Comparison of ENCODE assay signal across 19 cellular contexts in genomic region chr20:53734006-53734688, GRCh38.
A peak's percentile ranks its signal among the peaks of the same experiment; 100 is the strongest.
DNase-seq lines count a peak whose midpoint lies in the region; ATAC-seq, FAIRE-seq and TF ChIP-seq lines count a peak whose summit lies in the region.
"Had no signal": no experiment of that assay in that cellular context is flagged by ENCODE, and none has a peak within 500 bp of the region (broad histone marks: within the 10 kb centered on the region; RNA-seq: fewer than 3 reads in every experiment).

No MANE protein-coding gene starts in this region.

- H2BK120ac ChIP-seq in mesenchymal stem cell (ENCODE audit: low read depth, low read length), result peak overlapping the region; percentile 2

- no peak for TF ChIP-seq EP300 in HepG2 (IDR thresholded peaks at IDR 0.05; ENCODE audit: low read depth in 2 of 2, low read length in 2 of 2)
- TF ChIP-seq EP300 in HepG2 (CRISPR knock-in tag; IDR thresholded peaks at IDR 0.05; ENCODE audit: borderline replicate concordance), result no peak

- no peaks in the 10 kb centered on the region for H3K79me1 ChIP-seq in mesenchymal stem cell (replicated peaks; ENCODE audit: low read length, poor library complexity, severe bottlenecking)

- CTCF ChIA-PET in HepG2 (lab: Yijun Ruan, JAX; ENCODE audit: low intra/inter-chr PET ratio, low total read pairs) (no interaction called here), activated B cell treated with CpG ODN at 0.5 μM for 24 hours (lab: Charles Lee) (no interaction called here)

- no peak overlapping the region for H2BK15ac ChIP-seq in mesenchymal stem cell (ENCODE audit: low read depth, poor library complexity, severe bottlenecking)

- no TSS peak for BruUV-seq in HepG2 (replicated peaks; lab: Mats Ljungman, UMichigan)

- FAIRE-seq in HepG2 (lab: Jason Lieb, UNC), result no peak

- H3K4me1 ChIP-seq in HepG2 (ENCODE audit: insufficient read depth, low read length) (peaks cover 62% of the 10 kb centered on the region), right lobe of liver (peaks cover 0 to 20% (median 1%) of the 10 kb centered on the region in 4 donors), mesenchymal stem cell (ENCODE audit: control insufficient read depth, insufficient read depth, low read depth, low read length) (peaks cover 9% of the 10 kb centered on the region), vagina (peaks cover 32% of the 10 kb centered on the region)
- H3K4me1 ChIP-seq: ascending aorta had no signal

- H3K36me3 ChIP-seq in HepG2 (replicated peaks in 1 of 2; ENCODE audit: control insufficient read depth in 1 of 2, insufficient read depth in 2 of 2, low read length in 2 of 2) (no peaks in the 10 kb centered on the region), right lobe of liver (no peaks in the 10 kb centered on the region), mesenchymal stem cell (ENCODE audit: control insufficient read depth in 1 of 2, insufficient read depth in 2 of 2, low read depth in 1 of 2, low read length in 2 of 2) (no peaks in the 10 kb centered on the region), vagina (no peaks in the 10 kb centered on the region)
- H3K36me3 ChIP-seq: ascending aorta had no signal

- H3K4me1 Mint-ChIP-seq in activated B cell treated with CpG ODN at 0.5 μM for 24 hours, result peaks cover 66% of the 10 kb centered on the region

- H2BK5ac ChIP-seq in mesenchymal stem cell (ENCODE audit: low read depth, low read length, poor library complexity, severe bottlenecking), result no peak overlapping the region

- peak overlapping the region in 1 of 2 experiments; percentile 66 for H3K18ac ChIP-seq in mesenchymal stem cell (ENCODE audit: low read depth in 1 of 2, low read length in 2 of 2)

- H3K27me3 ChIP-seq in HepG2 (ENCODE audit: control insufficient read depth in 1 of 2, insufficient read depth in 2 of 2, low read length in 2 of 2), result no peaks in the 10 kb centered on the region; a peak in 1 of 5 replicates
- no peaks in the 10 kb centered on the region for H3K27me3 ChIP-seq in right lobe of liver
- no peaks in the 10 kb centered on the region for H3K27me3 ChIP-seq in mesenchymal stem cell (ENCODE audit: control insufficient read depth in 1 of 2, insufficient read depth in 1 of 2, low read length in 2 of 2)
- no peaks in the 10 kb centered on the region for H3K27me3 ChIP-seq in vagina
- H3K27me3 ChIP-seq: ascending aorta had no signal

- H2AFZ ChIP-seq in HepG2 (ENCODE audit: low read length) (peak overlapping the region; percentile 42), mesenchymal stem cell (ENCODE audit: low read depth, low read length) (no peak overlapping the region)

- H3K4me3 ChIP-seq in HepG2 (replicated peaks in 1 of 3; ENCODE audit: insufficient read depth in 1 of 3, low read depth in 2 of 3, low read length in 3 of 3) (no peak overlapping the region), right lobe of liver (no peak overlapping the region), mesenchymal stem cell (ENCODE audit: insufficient read depth in 1 of 2, low read depth in 1 of 2, low read length in 2 of 2) (no peak overlapping the region), vagina (no peak overlapping the region)
- H3K4me3 ChIP-seq: ascending aorta, SK-N-MC had no signal

- H2BK12ac ChIP-seq in mesenchymal stem cell (ENCODE audit: low read length in 2 of 2), result peak overlapping the region; percentile 55 to 93

- H3K4me3 Mint-ChIP-seq in activated B cell treated with CpG ODN at 0.5 μM for 24 hours, result no peak overlapping the region
- H3K4me3 Mint-ChIP-seq: stimulated activated naive CD8-positive, alpha-beta T cell treated with anti-CD3 and anti-CD28 coated beads, Interleukin-15, amount 100 ng/mL, for 72 hours had no signal

- peak overlapping the region; percentile 1 for H3K27ac Mint-ChIP-seq in activated B cell treated with CpG ODN at 0.5 μM for 24 hours
- H3K27ac Mint-ChIP-seq: stimulated activated naive CD8-positive, alpha-beta T cell treated with anti-CD3 and anti-CD28 coated beads, Interleukin-15, amount 100 ng/mL, for 72 hours had no signal

- H3K14ac ChIP-seq in mesenchymal stem cell (ENCODE audit: low read length in 2 of 2), result no peak overlapping the region

- H3K9ac ChIP-seq in HepG2 (ENCODE audit: insufficient read depth, low read depth, low read length), result no peak overlapping the region
- H3K9ac ChIP-seq in mesenchymal stem cell (ENCODE audit: low read length), result no peak overlapping the region

- H3K27me3 Mint-ChIP-seq in activated B cell treated with CpG ODN at 0.5 μM for 24 hours, result no peaks in the 10 kb centered on the region
- H3K27me3 Mint-ChIP-seq: stimulated activated naive CD8-positive, alpha-beta T cell treated with anti-CD3 and anti-CD28 coated beads, Interleukin-15, amount 100 ng/mL, for 72 hours had no signal

- POLR2A ChIA-PET in HepG2 (lab: Yijun Ruan, JAX) (no interaction called here), activated B cell treated with CpG ODN at 0.5 μM for 24 hours (lab: Charles Lee) (interaction anchor here (0.5 to 0.7 kb wide), 2 partner anchors 14 to 173 kb away, joined by 3 read pairs; no protein-coding TSS in a partner anchor)

- DNase-seq in HepG2 (ENCODE audit: low spot score) (no peak), right lobe of liver (no peak), activated B cell treated with CpG ODN at 0.5 μM for 24 hours (no peak), mesenchymal stem cell (no peak), vagina (ENCODE audit: extremely low spot score in 2 of 2) (no peak), mesenteric fat pad (ENCODE audit: low spot score) (no peak), NCI-H2029 treated with DMSO at 0.1 percent for 48 hours (lab: John Stamatoyannopoulos, UW) (no peak)
- DNase-seq in activated CD4-positive, alpha-beta T cell treated with anti-CD3 and anti-CD28 coated beads, Interleukin-2, amount 50 U/mL, for 4 hours, result no peak
- DNase-seq: ACHN; activated CD4-positive, alpha-beta T cell treated with anti-CD3 and anti-CD28 coated beads for 48 hours; activated naive CD4-positive, alpha-beta T cell; cortex of kidney; EL; left ventricle myocardium superior; NCI-H2081; NCI-H524 treated with DMSO at 0.1 percent for 48 hours; stimulated activated naive CD8-positive, alpha-beta T cell treated with anti-CD3 and anti-CD28 coated beads, Interleukin-15, amount 100 ng/mL, for 72 hours had no signal

- WGBS in HepG2 (ENCODE audit: low lambda C conversion rate), result 53% methylated on average over 7 of the region's 7 CpGs
- 89% methylated on average over 7 of the region's 7 CpGs for WGBS in right lobe of liver (ENCODE audit: insufficient coverage, low coverage, low lambda C conversion rate, missing lambda C conversion rate)
- 94% methylated on average over 7 of the region's 7 CpGs for WGBS in mesenchymal stem cell

- H3K9me3 ChIP-seq in HepG2 (ENCODE audit: low read length) (no peaks in the 10 kb centered on the region), right lobe of liver (no peaks in the 10 kb centered on the region), mesenchymal stem cell (ENCODE audit: control insufficient read depth, low read length) (no peaks in the 10 kb centered on the region), vagina (no peaks in the 10 kb centered on the region)
- H3K9me3 ChIP-seq: ascending aorta had no signal

- TF ChIP-seq CTCF in HepG2 (CRISPR knock-in tag; IDR thresholded peaks at IDR 0.05), result peak; percentile 44
- TF ChIP-seq CTCF in right lobe of liver (IDR thresholded peaks at IDR 0.05), result no peak
- TF ChIP-seq CTCF in activated B cell treated with CpG ODN at 0.5 μM for 24 hours (IDR thresholded peaks at IDR 0.05), result no peak
- no peak for TF ChIP-seq CTCF in vagina (IDR thresholded peaks at IDR 0.05)

- TF ChIP-seq RAD21 in HepG2 (CRISPR knock-in tag; IDR thresholded peaks at IDR 0.05), result no peak

- H3K4ac ChIP-seq in mesenchymal stem cell (ENCODE audit: low read depth in 1 of 2, low read length in 2 of 2), result no peak overlapping the region

- no peaks in the 10 kb centered on the region for H3K79me2 ChIP-seq in HepG2 (ENCODE audit: insufficient read depth, low read length)

- H4K20me1 ChIP-seq in HepG2 (ENCODE audit: insufficient read depth, low read length), result no peaks in the 10 kb centered on the region

- H4K91ac ChIP-seq in mesenchymal stem cell (ENCODE audit: low read length), result peak overlapping the region; percentile 6

- H3K23ac ChIP-seq in mesenchymal stem cell (ENCODE audit: low read length in 2 of 2), result no peak overlapping the region

- no peak overlapping the region for H3K27ac ChIP-seq in HepG2 (ENCODE audit: extremely low read length, insufficient read depth, low read length)
- no peak overlapping the region for H3K27ac ChIP-seq in right lobe of liver
- H3K27ac ChIP-seq in mesenchymal stem cell (ENCODE audit: low read length, poor library complexity, severe bottlenecking), result no peak overlapping the region
- no peak overlapping the region for H3K27ac ChIP-seq in vagina
- H3K27ac ChIP-seq: ascending aorta, SK-N-MC had no signal

- no peak for TF ChIP-seq POLR2A in HepG2 (IDR thresholded peaks at IDR 0.05; ENCODE audit: insufficient read depth in 1 of 2, low read depth in 2 of 2, low read length in 2 of 2)
- no peak for TF ChIP-seq POLR2A in right lobe of liver (IDR thresholded peaks at IDR 0.05)
- no peak for TF ChIP-seq POLR2A in vagina (IDR thresholded peaks at IDR 0.05)

- H2AK5ac ChIP-seq in mesenchymal stem cell (ENCODE audit: low read length, severe bottlenecking), result no peak overlapping the region

- H3K36me3 Mint-ChIP-seq in activated B cell treated with CpG ODN at 0.5 μM for 24 hours (ENCODE audit: low read depth), result no peaks in the 10 kb centered on the region

- no peak for ATAC-seq in HepG2
- ATAC-seq in right lobe of liver, result no peak
- no peak for ATAC-seq in activated B cell treated with CpG ODN at 0.5 μM for 24 hours (ENCODE audit: low read depth)
- ATAC-seq: left ventricle myocardium superior; stimulated activated naive CD8-positive, alpha-beta T cell treated with anti-CD3 and anti-CD28 coated beads, Interleukin-15, amount 100 ng/mL, for 72 hours had no signal

- H3K4me2 ChIP-seq in HepG2 (ENCODE audit: low read depth, low read length), result no peak overlapping the region
- no peak overlapping the region for H3K4me2 ChIP-seq in mesenchymal stem cell (ENCODE audit: low read length, poor library complexity, severe bottlenecking)

- in situ Hi-C loops in HepG2 (cut with HindIII; ENCODE audit: extremely low pct_ligation_motif_present, low pct_unique_long_range_greater_than_20kb), result no loop called here

- intact Hi-C loops in HepG2 (cut with micrococcal nuclease; ENCODE audit: unreplicated experiment) (no loop called here), right lobe of liver (cut with DNase I) (no loop called here), activated B cell treated with CpG ODN at 0.5 μM for 24 hours (cut with micrococcal nuclease) (no loop called here), vagina (cut with DNase I) (no loop called here)

- H4K8ac ChIP-seq in mesenchymal stem cell (ENCODE audit: low read length), result no peak overlapping the region

- H3K9me3 Mint-ChIP-seq in activated B cell treated with CpG ODN at 0.5 μM for 24 hours, result no peaks in the 10 kb centered on the region

TF ChIP-seq in HepG2, 621 proteins besides CTCF, POLR2A, EP300 and RAD21 (continues in another document):
- TF ChIP-seq ZNF577 (CRISPR knock-in tag; IDR thresholded peaks at IDR 0.05; ENCODE audit: borderline replicate concordance, low read depth) (no peak), ZNF644 (CRISPR knock-in tag; IDR thresholded peaks at IDR 0.05; ENCODE audit: low read depth) (peak; percentile 86), ZNF292 (CRISPR knock-in tag; IDR thresholded peaks at IDR 0.05; ENCODE audit: borderline replicate concordance, low read depth) (0 out of 2 replicates have a peak, but pooled peaks have one; percentile 25), ZNF333 (CRISPR knock-in tag; IDR thresholded peaks at IDR 0.05; ENCODE audit: borderline replicate concordance) (no peak), NFRKB (IDR thresholded peaks at IDR 0.05) (no peak)
